33 cellular contexts compared by ENCODE assay signal in genomic region chr20:36270744-36271638, GRCh38. TPM values are rescaled to one million over a fixed set of nuclear protein-coding genes. Genes with fewer than 3 reads are reported as not detected.
DNase-seq lines count a peak whose midpoint lies in the region; ATAC-seq, FAIRE-seq and TF ChIP-seq lines count a peak whose summit lies in the region.
"Had no signal": no experiment of that assay in that cellular context is flagged by ENCODE, and none has a peak within 500 bp of the region (broad histone marks: within the 10 kb centered on the region; RNA-seq: fewer than 3 reads in every experiment).

No MANE protein-coding gene starts in this region.

- peak; percentile 63 for FAIRE-seq in HepG2 (lab: Jason Lieb, UNC)
- FAIRE-seq: endometrium, frontal cortex, islet of Langerhans, pancreas, RCC 7860 had no signal

- H3K9ac ChIP-seq in HepG2 (ENCODE audit: insufficient read depth, low read depth, low read length): peak overlapping the region; percentile 24

- DNase-seq in HepG2 (ENCODE audit: low spot score) (peak; percentile 83), right lobe of liver (no peak), WERI-Rb-1 (peak; percentile 36), islet precursor cell (peak; percentile 66), SHP77 (lab: John Stamatoyannopoulos, UW) (no peak), inferior parietal cortex (ENCODE audit: extremely low spot score) (no peak), GOT3 (lab: John Stamatoyannopoulos, UW) (no peak), NCI-H2227 (lab: John Stamatoyannopoulos, UW; ENCODE audit: unreplicated experiment) (no peak)
- DNase-seq: activated CD8-positive, alpha-beta T cell treated with anti-CD3 and anti-CD28 coated beads for 36 hours; activated effector memory CD4-positive, alpha-beta T cell treated with Interleukin-2 at 50 U/mL for 16 hours; activated naive CD8-positive, alpha-beta T cell treated with anti-CD3 and anti-CD28 coated beads for 36 hours; central memory CD4-positive, alpha-beta T cell; IMR-90; left ventricle myocardium superior; natural killer cell; NCI-H1694; NCI-H2227 treated with DMSO at 0.1 percent for 48 hours; NCI-H69; pancreas; stimulated activated CD4-positive, alpha-beta T cell treated with anti-CD3 and anti-CD28 coated beads, Interleukin-4, amount 100 ng/mL, for 4 hours; substantia nigra had no signal

- H2AFZ ChIP-seq in HepG2 (ENCODE audit: low read length): peak overlapping the region; percentile 57
- H2AFZ ChIP-seq: hepatocyte had no signal

- no peak for TF ChIP-seq CTCF in HepG2 (CRISPR knock-in tag; IDR thresholded peaks at IDR 0.05)
- TF ChIP-seq CTCF in right lobe of liver (IDR thresholded peaks at IDR 0.05): no peak
- TF ChIP-seq CTCF in WERI-Rb-1 (IDR thresholded peaks at IDR 0.05; ENCODE audit: low read depth, low read length): no peak

- POLR2A ChIA-PET in HepG2 (lab: Yijun Ruan, JAX): interaction anchor here (0.9 to 3.5 kb wide), 8 partner anchors 9 to 316 kb away, joined by 3 to 10 read pairs (median 4); partner anchors contain the start of gene SCAND1

- H3K27ac ChIP-seq in HepG2 (ENCODE audit: extremely low read length, insufficient read depth, low read length) (peak overlapping the region; percentile 57), right lobe of liver (no peak overlapping the region), WERI-Rb-1 (no peak overlapping the region)
- H3K27ac ChIP-seq: ascending aorta, hepatocyte, HL-60, pancreas, SJSA1, upper lobe of left lung had no signal

- peak overlapping the region; percentile 9 to 58 (median 56); a peak in 5 of 6 replicates for H3K4me3 ChIP-seq in HepG2 (replicated peaks in 1 of 3; ENCODE audit: insufficient read depth in 1 of 3, low read depth in 2 of 3, low read length in 3 of 3)
- no peak overlapping the region for H3K4me3 ChIP-seq in right lobe of liver
- no peak overlapping the region for H3K4me3 ChIP-seq in WERI-Rb-1 (ENCODE audit: low read depth, low read length)
- H3K4me3 ChIP-seq: ascending aorta, HAP-1, hepatocyte, pancreas, SJSA1, upper lobe of left lung had no signal

- CTCF ChIA-PET in HepG2 (lab: Yijun Ruan, JAX; ENCODE audit: low intra/inter-chr PET ratio, low total read pairs): no interaction called here

- H3K4me1 ChIP-seq in HepG2 (ENCODE audit: insufficient read depth, low read length) (peaks cover 41% of the 10 kb centered on the region), right lobe of liver (no peaks in the 10 kb centered on the region)
- H3K4me1 ChIP-seq: ascending aorta, HAP-1, pancreas, SJSA1, upper lobe of left lung had no signal

- H3K79me2 ChIP-seq in HepG2 (ENCODE audit: insufficient read depth, low read length): peaks cover 3% of the 10 kb centered on the region
- H3K79me2 ChIP-seq: hepatocyte had no signal

- no peak; the same call in 1 of the 2 replicates for TF ChIP-seq RAD21 in HepG2 (CRISPR knock-in tag; IDR thresholded peaks at IDR 0.05)

- BruUV-seq in HepG2 (replicated peaks; lab: Mats Ljungman, UMichigan): TSS peak; percentile 84

- H4K20me1 ChIP-seq in HepG2 (ENCODE audit: insufficient read depth, low read length): no peaks in the 10 kb centered on the region

- intact Hi-C loops in HepG2 (cut with micrococcal nuclease; ENCODE audit: unreplicated experiment): loop anchor here (10.0 kb wide), 1 partner anchor 124 kb away; no protein-coding TSS in a partner anchor
- intact Hi-C loops in right lobe of liver (cut with DNase I): no loop called here

- H3K9me3 ChIP-seq in HepG2 (ENCODE audit: low read length) (no peaks in the 10 kb centered on the region), right lobe of liver (no peaks in the 10 kb centered on the region), WERI-Rb-1 (ENCODE audit: severe bottlenecking) (no peaks in the 10 kb centered on the region)
- H3K9me3 ChIP-seq: ascending aorta, HAP-1, pancreas, SJSA1, upper lobe of left lung had no signal

- ATAC-seq in HepG2 (peak; percentile 71), right lobe of liver (no peak)
- ATAC-seq: activated CD8-positive, alpha-beta T cell treated with anti-CD3 and anti-CD28 coated beads for 36 hours; CD8-positive, alpha-beta T cell; left ventricle myocardium superior; natural killer cell; pancreas; stimulated activated memory B cell treated with anti-CD40 and anti-IgM and Interleukin-4, amounts not matched to agents 10 μg/mL and 1 μg/mL and 100 μg/mL, for 72 hours had no signal

- peak overlapping the region; percentile 57 for H3K4me2 ChIP-seq in HepG2 (ENCODE audit: low read depth, low read length)
- H3K4me2 ChIP-seq: hepatocyte had no signal

- H3K27me3 ChIP-seq in HepG2 (ENCODE audit: control insufficient read depth in 1 of 2, insufficient read depth in 2 of 2, low read length in 2 of 2): peaks cover 2 to 36% of the 10 kb centered on the region in 2 experiments
- no peaks in the 10 kb centered on the region for H3K27me3 ChIP-seq in right lobe of liver
- no peaks in the 10 kb centered on the region for H3K27me3 ChIP-seq in WERI-Rb-1 (ENCODE audit: insufficient read depth, low read depth, severe bottlenecking)
- H3K27me3 ChIP-seq: ascending aorta, hepatocyte, pancreas had no signal

- 51% methylated on average over 20 of the region's 20 CpGs for WGBS in HepG2 (ENCODE audit: low lambda C conversion rate)
- WGBS in right lobe of liver (ENCODE audit: insufficient coverage, low coverage, low lambda C conversion rate, missing lambda C conversion rate): 66% methylated on average over 13 of the region's 20 CpGs

- TF ChIP-seq EP300 in HepG2 (IDR thresholded peaks at IDR 0.05; ENCODE audit: low read depth in 2 of 2, low read length in 2 of 2) (0 out of 4 replicates have a peak, but pooled peaks of 1 of the 2 experiments have one; percentile 24), HepG2 (CRISPR knock-in tag; IDR thresholded peaks at IDR 0.05; ENCODE audit: borderline replicate concordance) (no peak)

- peak; percentile 57 to 59 for TF ChIP-seq POLR2A in HepG2 (IDR thresholded peaks at IDR 0.05; ENCODE audit: insufficient read depth in 1 of 2, low read depth in 2 of 2, low read length in 2 of 2)
- no peak for TF ChIP-seq POLR2A in right lobe of liver (IDR thresholded peaks at IDR 0.05)

- no peaks in the 10 kb centered on the region for H3K36me3 ChIP-seq in HepG2 (replicated peaks in 1 of 2; ENCODE audit: control insufficient read depth in 1 of 2, insufficient read depth in 2 of 2, low read length in 2 of 2)
- H3K36me3 ChIP-seq in right lobe of liver: no peaks in the 10 kb centered on the region
- no peaks in the 10 kb centered on the region for H3K36me3 ChIP-seq in WERI-Rb-1
- H3K36me3 ChIP-seq: ascending aorta, HAP-1, pancreas, SJSA1, upper lobe of left lung had no signal

- in situ Hi-C loops in HepG2 (cut with HindIII; ENCODE audit: extremely low pct_ligation_motif_present, low pct_unique_long_range_greater_than_20kb): no loop called here

RNA-seq across cellular contexts. Expression of gene AAR2, which starts 34.7 kb away (rescaled TPM):
- 46.2 and 56.5 TPM in 2 replicates for total RNA-seq in HepG2 (2016; rRNA removed; fragmentation: Illumina TruSeq; extraction: Trizol)
- total RNA-seq in HepG2 (2016; cell fraction: cytosol; rRNA removed; fragmentation: Illumina TruSeq; extraction: Trizol; ENCODE audit: low read depth): 6.6 and 7.3 TPM in 2 replicates
- total RNA-seq in HepG2 (2016; cell fraction: insoluble cytoplasmic fraction; rRNA removed; fragmentation: Illumina TruSeq; extraction: Trizol): 45.1 and 55.7 TPM in 2 replicates
- 15.6 and 16.1 TPM in 2 replicates for total RNA-seq in HepG2 (2016; cell fraction: membrane; rRNA removed; fragmentation: Illumina TruSeq; extraction: Trizol)
- 31.3 and 35.6 TPM in 2 replicates for total RNA-seq in HepG2 (2016; cell fraction: nucleus; rRNA removed; fragmentation: Illumina TruSeq; extraction: Trizol)
- polyA plus RNA-seq in HepG2 (2011; rRNA removed): 45.2 and 50.5 TPM in 2 replicates
- 37.7 and 43.1 TPM in 2 replicates for polyA plus RNA-seq in HepG2 (2011; cell fraction: cytosol; rRNA removed)
- 28.8 and 29.0 TPM in 2 replicates for polyA plus RNA-seq in HepG2 (2011; cell fraction: nucleus; rRNA removed)
- polyA plus RNA-seq in HepG2 (2012): 29.3 and 35.7 TPM in 2 replicates
- 4.9 and 5.0 TPM in 2 replicates for polyA plus RNA-seq in HepG2 (2016; cell fraction: cytosol; fragmentation: Illumina TruSeq; extraction: Trizol; ENCODE audit: low read depth)
- 57.6 and 57.7 TPM in 2 replicates for polyA plus RNA-seq in HepG2 (2016; cell fraction: insoluble cytoplasmic fraction; fragmentation: Illumina TruSeq; extraction: Trizol; ENCODE audit: low read depth)
- 9.6 and 9.7 TPM in 2 replicates for polyA plus RNA-seq in HepG2 (2016; cell fraction: membrane; fragmentation: Illumina TruSeq; extraction: Trizol; ENCODE audit: low read depth)
- 41.9 and 45.1 TPM in 2 replicates for polyA plus RNA-seq in HepG2 (2016; cell fraction: nucleus; fragmentation: Illumina TruSeq; extraction: Trizol; ENCODE audit: insufficient read depth, low read depth)
- 89.7 and 103 TPM in 2 replicates for polyA minus RNA-seq in HepG2 (2011; rRNA and poly(A)+ RNA removed; ENCODE audit: low replicate concordance)
- 24.4 and 25.0 TPM in 2 replicates for polyA minus RNA-seq in HepG2 (2011; cell fraction: cytosol; rRNA and poly(A)+ RNA removed)
- 26.8 and 34.2 TPM in 2 replicates for polyA minus RNA-seq in HepG2 (2011; cell fraction: nucleus; rRNA and poly(A)+ RNA removed)
- 10 to 100 TPM; 11.8 to 16.7 (median 13.5) TPM for total RNA-seq in right lobe of liver

RNA-seq across cellular contexts. Expression of gene DLGAP4, which starts 35.1 kb away (rescaled TPM):
- total RNA-seq in HepG2 (2016; rRNA removed; fragmentation: Illumina TruSeq; extraction: Trizol): 13.3 and 15.2 TPM in 2 replicates
- 17.7 and 20.1 TPM in 2 replicates for total RNA-seq in HepG2 (2016; cell fraction: cytosol; rRNA removed; fragmentation: Illumina TruSeq; extraction: Trizol; ENCODE audit: low read depth)
- 10.7 and 12.5 TPM in 2 replicates for total RNA-seq in HepG2 (2016; cell fraction: insoluble cytoplasmic fraction; rRNA removed; fragmentation: Illumina TruSeq; extraction: Trizol)
- 30.2 and 36.1 TPM in 2 replicates for total RNA-seq in HepG2 (2016; cell fraction: membrane; rRNA removed; fragmentation: Illumina TruSeq; extraction: Trizol)
- 14.3 and 17.6 TPM in 2 replicates for total RNA-seq in HepG2 (2016; cell fraction: nucleus; rRNA removed; fragmentation: Illumina TruSeq; extraction: Trizol)
- 26.7 and 33.5 TPM in 2 replicates for polyA plus RNA-seq in HepG2 (2011; rRNA removed)
- 18.9 and 28.9 TPM in 2 replicates for polyA plus RNA-seq in HepG2 (2011; cell fraction: cytosol; rRNA removed)
- polyA plus RNA-seq in HepG2 (2011; cell fraction: nucleus; rRNA removed): 81.3 and 93.4 TPM in 2 replicates
- 33.2 and 39.1 TPM in 2 replicates for polyA plus RNA-seq in HepG2 (2012)
- polyA plus RNA-seq in HepG2 (2016; cell fraction: cytosol; fragmentation: Illumina TruSeq; extraction: Trizol; ENCODE audit: low read depth): 42.6 and 57.9 TPM in 2 replicates
- polyA plus RNA-seq in HepG2 (2016; cell fraction: insoluble cytoplasmic fraction; fragmentation: Illumina TruSeq; extraction: Trizol; ENCODE audit: low read depth): 32.0 and 44.7 TPM in 2 replicates
- 45.4 and 49.0 TPM in 2 replicates for polyA plus RNA-seq in HepG2 (2016; cell fraction: membrane; fragmentation: Illumina TruSeq; extraction: Trizol; ENCODE audit: low read depth)
- 63.9 and 68.5 TPM in 2 replicates for polyA plus RNA-seq in HepG2 (2016; cell fraction: nucleus; fragmentation: Illumina TruSeq; extraction: Trizol; ENCODE audit: insufficient read depth, low read depth)
- polyA minus RNA-seq in HepG2 (2011; rRNA and poly(A)+ RNA removed; ENCODE audit: low replicate concordance): 15.9 and 38.7 TPM in 2 replicates
- polyA minus RNA-seq in HepG2 (2011; cell fraction: cytosol; rRNA and poly(A)+ RNA removed): 33.7 and 42.9 TPM in 2 replicates
- polyA minus RNA-seq in HepG2 (2011; cell fraction: nucleus; rRNA and poly(A)+ RNA removed): 29.9 and 33.6 TPM in 2 replicates
- total RNA-seq in right lobe of liver: 10 to 100 TPM; 15.5 to 35.1 (median 23.2) TPM

Comparison
In these comparisons a context has a peak if more than half of its experiments do, and no peak if none do; other contexts are left out.
1. DNase-seq: peak in HepG2 (single experiment), WERI-Rb-1 (single experiment) and islet precursor cell (single experiment); none in right lobe of liver (0 of 3), SHP77 (0 of 2), inferior parietal cortex (single experiment), GOT3 (single experiment) and NCI-H2227 (single experiment).
2. H3K4me3 ChIP-seq: peak in HepG2 (3 of 3); none in right lobe of liver (0 of 3) and WERI-Rb-1 (single experiment).